9 cellular contexts compared by ENCODE assay signal in the genomic region with DNA sequence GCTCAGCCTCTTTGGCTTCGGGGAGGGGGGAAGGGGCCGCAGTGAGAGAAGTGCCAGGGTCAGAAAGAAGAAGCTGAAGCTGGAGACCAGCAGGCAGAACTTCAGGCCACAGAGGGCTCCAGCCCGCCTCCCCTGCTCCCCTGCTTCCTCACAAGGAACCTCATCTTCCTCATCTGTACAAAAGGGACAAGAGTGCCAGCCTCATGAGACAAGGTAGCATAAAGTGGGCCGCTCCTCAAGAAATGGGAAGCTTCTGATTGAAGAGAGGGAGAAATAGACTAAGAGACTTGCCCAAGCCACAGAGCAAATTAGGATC. TPM values are rescaled to one million over a fixed set of nuclear protein-coding genes. Genes with fewer than 3 reads are reported as not detected.
DNase-seq lines count a peak whose midpoint lies in the region; ATAC-seq and TF ChIP-seq lines count a peak whose summit lies in the region.
"Had no signal": no experiment of that assay in that cellular context is flagged by ENCODE, and none has a peak within 500 bp of the region (broad histone marks: within the 10 kb centered on the region; RNA-seq: fewer than 3 reads in every experiment).

No MANE protein-coding gene starts in this region.

- H3K36me3 ChIP-seq in Panc1 (ENCODE audit: control insufficient read depth, insufficient read depth, low read length): no peaks in the 10 kb centered on the region
- no peaks in the 10 kb centered on the region for H3K36me3 ChIP-seq in gastroesophageal sphincter
- no peaks in the 10 kb centered on the region for H3K36me3 ChIP-seq in psoas muscle (ENCODE audit: insufficient read depth in 1 of 2, low read depth in 1 of 2)

- H3K27me3 ChIP-seq in Panc1 (ENCODE audit: control insufficient read depth, insufficient read depth, low read length) (no peaks in the 10 kb centered on the region), gastroesophageal sphincter (no peaks in the 10 kb centered on the region), psoas muscle (ENCODE audit: insufficient read depth in 3 of 3, low read length in 2 of 3) (no peaks in the 10 kb centered on the region)

- POLR2A ChIA-PET in Panc1 (lab: Charles Lee): no interaction called here

- ATAC-seq in Panc1: no peak
- ATAC-seq in gastroesophageal sphincter: no peak
- ATAC-seq in psoas muscle: no peak
- no peak for ATAC-seq in GM21367 (IDR thresholded peaks at IDR 0.05; ENCODE audit: unreplicated experiment)

- H3K27ac ChIP-seq in C4-2B: peak overlapping the region; percentile 48
- peak overlapping the region; percentile 67 for H3K27ac ChIP-seq in Panc1 (ENCODE audit: low read length)
- peak overlapping the region; percentile 54 to 98 (median 94) for H3K27ac ChIP-seq in gastroesophageal sphincter
- H3K27ac ChIP-seq in psoas muscle: peak overlapping the region; percentile 90

- no TSS peak for BruUV-seq in Panc1 (replicated peaks; lab: Mats Ljungman, UMichigan)

- no peak for TF ChIP-seq CTCF in C4-2B (conservative IDR thresholded peaks at IDR 0.05)
- TF ChIP-seq CTCF in Panc1 (IDR thresholded peaks at IDR 0.05): no peak
- no peak for TF ChIP-seq CTCF in gastroesophageal sphincter (IDR thresholded peaks at IDR 0.05)
- TF ChIP-seq CTCF in psoas muscle (IDR thresholded peaks at IDR 0.05): no peak

- no peak for TF ChIP-seq EP300 in gastroesophageal sphincter (IDR thresholded peaks at IDR 0.05)

- H3K9me3 ChIP-seq in Panc1 (ENCODE audit: control insufficient read depth, insufficient read depth, low read depth, low read length) (no peaks in the 10 kb centered on the region), gastroesophageal sphincter (no peaks in the 10 kb centered on the region), psoas muscle (no peaks in the 10 kb centered on the region)

- TF ChIP-seq POLR2A in gastroesophageal sphincter (IDR thresholded peaks at IDR 0.05): no peak

- no peak for DNase-seq in Panc1 (ENCODE audit: low read depth, low spot score)
- no peak for DNase-seq in psoas muscle
- no peak for DNase-seq in medulla oblongata (ENCODE audit: extremely low spot score)
- DNase-seq in HuH-7.5 (ENCODE audit: low spot score): no peak
- no peak for DNase-seq in D341Med (ENCODE audit: low spot score)
- DNase-seq: activated CD4-positive, alpha-beta T cell treated with anti-CD3 and anti-CD28 coated beads for 1 hour had no signal

- H3K4me3 ChIP-seq in Panc1 (ENCODE audit: low read depth in 2 of 2, low read length in 2 of 2) (no peak overlapping the region), gastroesophageal sphincter (no peak overlapping the region), psoas muscle (peak overlapping the region; percentile 51)

- in situ Hi-C loops in Panc1 (cut with HindIII; ENCODE audit: low pct_unique_long_range_greater_than_20kb, low sequenced_read_pairs): no loop called here

- 46 to 100% methylated on average over 1 to 3 of the region's 4 CpGs for WGBS in gastroesophageal sphincter (ENCODE audit: low coverage in 1 of 2), 2 donors
- 26 to 37% (median 29%) methylated on average over 4 of the region's 4 CpGs for WGBS in psoas muscle, 3 donors

- H3K4me1 ChIP-seq in Panc1 (ENCODE audit: control insufficient read depth, insufficient read depth, low read length) (peaks cover 82% of the 10 kb centered on the region), gastroesophageal sphincter (peaks cover 39 to 100% (median 90%) of the 10 kb centered on the region in 3 donors), psoas muscle (peaks cover 84% of the 10 kb centered on the region)

- intact Hi-C loops in Panc1 (cut with micrococcal nuclease; ENCODE audit: unreplicated experiment): no loop called here
- intact Hi-C loops in psoas muscle (cut with DNase I): no loop called here

- CTCF ChIA-PET in Panc1 (lab: Charles Lee): interaction anchor here (0.5 kb wide), 1 partner anchor 278 kb away, joined by 7 read pairs; no protein-coding TSS in a partner anchor

RNA-seq across cellular contexts. Expression of a gene that starts 39.7 kb away (rescaled TPM):
- total RNA-seq in Panc1 (2021; ENCODE audit: unreplicated experiment) (47.1 TPM), gastroesophageal sphincter (10 to 100 TPM; 18.2 to 50.3 (median 27.7) TPM), psoas muscle (10 to 100 TPM; 35.9 to 65.2 (median 59.0) TPM)
- 35.8 TPM for polyA plus RNA-seq in Panc1 (2012; ENCODE audit: insufficient read length)
- polyA plus RNA-seq in psoas muscle: 10 to 100 TPM in 1 of 3 donors, 1 to 10 TPM in 2; 6.4 to 19.8 (median 9.7) TPM
